Comparison of ENCODE assay signal across 1 cellular context in genomic region chr13:98775844-98776598, GRCh38.
TF ChIP-seq lines count a peak whose summit lies in the region.

No MANE protein-coding gene starts in this region.

TF ChIP-seq in HepG2, 621 proteins besides CTCF, POLR2A, EP300 and RAD21 (continued from another document and continues in another):
- TF ChIP-seq NFKB2 (CRISPR knock-in tag; IDR thresholded peaks at IDR 0.05; ENCODE audit: borderline replicate concordance) (0 out of 2 replicates have a peak, but pooled peaks have one; percentile 36), NCOA2 (CRISPR knock-in tag; IDR thresholded peaks at IDR 0.05) (peak; percentile 47; the same call in 1 of the 2 replicates), SALL1 (CRISPR knock-in tag; IDR thresholded peaks at IDR 0.05) (peak; percentile 64; the same call in 1 of the 2 replicates), ZNF18 (CRISPR knock-in tag; IDR thresholded peaks at IDR 0.05; ENCODE audit: insufficient replicate concordance) (peak; percentile 35), MED1 (CRISPR knock-in tag; IDR thresholded peaks at IDR 0.05) (peak; percentile 53), NONO (IDR thresholded peaks at IDR 0.05) (no peak), NONO (CRISPR knock-in tag; conservative IDR thresholded peaks at IDR 0.05) (no peak), CBX1 (IDR thresholded peaks at IDR 0.05; ENCODE audit: low read depth) (peak; percentile 12), ZBTB7A (CRISPR knock-in tag; IDR thresholded peaks at IDR 0.05) (no peak), ZNF17 (CRISPR knock-in tag; IDR thresholded peaks at IDR 0.05) (no peak), CAMTA2 (CRISPR knock-in tag; IDR thresholded peaks at IDR 0.05; ENCODE audit: borderline replicate concordance) (no peak), ZSCAN31 (CRISPR knock-in tag; IDR thresholded peaks at IDR 0.05; ENCODE audit: low read depth) (no peak), BCL6 (CRISPR knock-in tag; IDR thresholded peaks at IDR 0.05) (peak; percentile 79), EEA1 (CRISPR knock-in tag; IDR thresholded peaks at IDR 0.05; ENCODE audit: borderline replicate concordance) (no peak), HDAC2 (CRISPR knock-in tag; IDR thresholded peaks at IDR 0.05) (peak; percentile 57), ZNF775 (CRISPR knock-in tag; IDR thresholded peaks at IDR 0.05; ENCODE audit: borderline replicate concordance) (no peak), ZSCAN20 (CRISPR knock-in tag; IDR thresholded peaks at IDR 0.05; ENCODE audit: borderline replicate concordance) (no peak), ISL2 (CRISPR knock-in tag; IDR thresholded peaks at IDR 0.05) (no peak), BCL3 (CRISPR knock-in tag; IDR thresholded peaks at IDR 0.05) (0 out of 2 replicates have a peak, but pooled peaks have one; percentile 39), FOXP1 (IDR thresholded peaks at IDR 0.05) (no peak), FOXP1 (CRISPR knock-in tag; IDR thresholded peaks at IDR 0.05) (0 out of 2 replicates have a peak, but pooled peaks have one; percentile 21), NAIF1 (CRISPR knock-in tag; IDR thresholded peaks at IDR 0.05; ENCODE audit: borderline replicate concordance) (no peak), ZNF256 (CRISPR knock-in tag; conservative IDR thresholded peaks at IDR 0.05) (no peak), ZBTB4 (CRISPR knock-in tag; IDR thresholded peaks at IDR 0.05; ENCODE audit: borderline replicate concordance) (no peak), RXRB (CRISPR knock-in tag; IDR thresholded peaks at IDR 0.05; ENCODE audit: borderline replicate concordance) (peak; percentile 58; the same call in 1 of the 2 replicates), ZNF510 (CRISPR knock-in tag; IDR thresholded peaks at IDR 0.05; ENCODE audit: low read depth) (no peak), ZBTB33 (CRISPR knock-in tag; IDR thresholded peaks at IDR 0.05) (peak; percentile 34; the same call in 1 of the 2 replicates), UBTF (CRISPR knock-in tag; IDR thresholded peaks at IDR 0.05) (0 out of 2 replicates have a peak, but pooled peaks have one; percentile 15), MIER3 (CRISPR knock-in tag; IDR thresholded peaks at IDR 0.05; ENCODE audit: borderline replicate concordance) (peak; percentile 43; the same call in 1 of the 2 replicates), JUNB (CRISPR knock-in tag; IDR thresholded peaks at IDR 0.05; ENCODE audit: borderline replicate concordance) (peak; percentile 81; the same call in 1 of the 2 replicates), IKZF5 (CRISPR knock-in tag; IDR thresholded peaks at IDR 0.05) (peak; percentile 71), GMEB1 (CRISPR knock-in tag; IDR thresholded peaks at IDR 0.05; ENCODE audit: borderline replicate concordance) (no peak), ZFP36L1 (CRISPR knock-in tag; IDR thresholded peaks at IDR 0.05) (no peak), RXRA (CRISPR knock-in tag; IDR thresholded peaks at IDR 0.05) (peak; percentile 66), MAFF (IDR thresholded peaks at IDR 0.05; ENCODE audit: low read depth, low read length) (peak; percentile 47; the same call in 1 of the 2 replicates), PLSCR1 (CRISPR knock-in tag; IDR thresholded peaks at IDR 0.05; ENCODE audit: borderline replicate concordance) (no peak), CBX5 (CRISPR knock-in tag; IDR thresholded peaks at IDR 0.05; ENCODE audit: borderline replicate concordance) (peak; percentile 52; the same call in 1 of the 2 replicates), PRMT3 (CRISPR knock-in tag; IDR thresholded peaks at IDR 0.05; ENCODE audit: borderline replicate concordance, low read depth) (no peak), ZNF687 (CRISPR knock-in tag; IDR thresholded peaks at IDR 0.05) (peak; percentile 54), ZNF704 (CRISPR knock-in tag; IDR thresholded peaks at IDR 0.05; ENCODE audit: borderline replicate concordance) (no peak), CC2D1A (CRISPR knock-in tag; IDR thresholded peaks at IDR 0.05) (no peak), ZNF24 (IDR thresholded peaks at IDR 0.05) (no peak), SOX5 (CRISPR knock-in tag; IDR thresholded peaks at IDR 0.05; ENCODE audit: borderline replicate concordance) (peak; percentile 46; the same call in 1 of the 2 replicates), ZFP36L2 (CRISPR knock-in tag; IDR thresholded peaks at IDR 0.05) (no peak)
